ENCODE assay signal across 21 cellular contexts in the genomic region with DNA sequence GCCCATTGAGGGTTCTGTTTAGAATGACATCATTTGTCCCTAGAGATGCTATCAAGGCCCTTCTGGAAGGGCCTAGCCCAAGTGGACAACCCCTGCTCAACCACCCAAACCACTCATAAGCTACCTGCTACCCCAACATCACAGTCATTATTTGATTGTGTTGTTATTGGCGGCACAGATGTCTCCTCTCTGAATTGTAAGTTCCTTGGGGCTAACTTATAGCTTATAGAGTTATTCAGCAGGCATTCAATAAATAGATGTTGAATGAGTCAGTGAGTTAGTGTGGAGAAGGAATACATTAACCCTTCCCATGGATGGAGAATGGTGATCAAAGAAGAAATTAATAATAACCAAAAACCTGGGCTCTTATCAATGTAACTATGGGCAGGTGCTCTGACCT.
"Had no signal": no experiment of that assay in that cellular context is flagged by ENCODE, and none has a peak within 500 bp of the region (broad histone marks: within the 10 kb centered on the region; RNA-seq: fewer than 3 reads in every experiment).

No MANE protein-coding gene starts in this region.

- H3K4me3 Mint-ChIP-seq: activated CD4-positive, alpha-beta T cell treated with anti-CD3 and anti-CD28 coated beads, Interleukin-2, amount 10 ng/mL, durations not matched to agents 7 days and 5 days; activated CD8-positive, alpha-beta T cell treated with anti-CD3 and anti-CD28 coated beads, Interleukin-2, amount 10 ng/mL, durations not matched to agents 7 days and 5 days; activated naive CD4-positive, alpha-beta T cell treated with anti-CD3 and anti-CD28 coated beads, Interleukin-2, amount 10 ng/mL, durations not matched to agents 7 days and 5 days; activated naive CD8-positive, alpha-beta T cell treated with anti-CD3 and anti-CD28 coated beads, Interleukin-2, amount 50 U/mL, for 24 hours; dendritic cell treated with granulocyte-macrophage colony-stimulating factor and Interleukin-4, amounts not matched to agents 40 ng/mL and 50 ng/mL, for 4 days; nephron progenitor cell had no signal

- H3K27ac ChIP-seq: esophagus squamous epithelium, lower lobe of right lung, tibial artery had no signal

- H3K79me2 ChIP-seq: hepatocyte had no signal

- H3K36me3 ChIP-seq: esophagus squamous epithelium, lower lobe of right lung, tibial artery had no signal

- H2AFZ ChIP-seq: hepatocyte had no signal

- H3K9me3 Mint-ChIP-seq: activated CD4-positive, alpha-beta T cell treated with anti-CD3 and anti-CD28 coated beads, Interleukin-2, amount 10 ng/mL, durations not matched to agents 7 days and 5 days; activated naive CD4-positive, alpha-beta T cell treated with anti-CD3 and anti-CD28 coated beads, Interleukin-2, amount 10 ng/mL, durations not matched to agents 7 days and 5 days; activated naive CD8-positive, alpha-beta T cell treated with anti-CD3 and anti-CD28 coated beads, Interleukin-2, amount 50 U/mL, for 24 hours; dendritic cell treated with granulocyte-macrophage colony-stimulating factor and Interleukin-4, amounts not matched to agents 40 ng/mL and 50 ng/mL, for 4 days had no signal

- H3K4me1 Mint-ChIP-seq: activated CD4-positive, alpha-beta T cell treated with anti-CD3 and anti-CD28 coated beads, Interleukin-2, amount 10 ng/mL, durations not matched to agents 7 days and 5 days; activated naive CD4-positive, alpha-beta T cell treated with anti-CD3 and anti-CD28 coated beads, Interleukin-2, amount 10 ng/mL, durations not matched to agents 7 days and 5 days; activated naive CD8-positive, alpha-beta T cell treated with anti-CD3 and anti-CD28 coated beads, Interleukin-2, amount 50 U/mL, for 24 hours had no signal

- H3K4me3 ChIP-seq: esophagus squamous epithelium, hepatocyte, lower lobe of right lung, tibial artery had no signal

- H3K9me3 ChIP-seq: esophagus squamous epithelium, lower lobe of right lung, tibial artery had no signal

- H3K4me2 ChIP-seq: hepatocyte had no signal

- H3K4me1 ChIP-seq: lower lobe of right lung, tibial artery had no signal

- H3K27me3 ChIP-seq: hepatocyte had no signal

- FAIRE-seq: islet of Langerhans, urothelium cell line had no signal

- H3K36me3 Mint-ChIP-seq: activated naive CD4-positive, alpha-beta T cell treated with anti-CD3 and anti-CD28 coated beads, Interleukin-2, amount 10 ng/mL, durations not matched to agents 7 days and 5 days had no signal

- H3K27ac Mint-ChIP-seq: activated CD4-positive, alpha-beta T cell treated with anti-CD3 and anti-CD28 coated beads, Interleukin-2, amount 10 ng/mL, durations not matched to agents 7 days and 5 days; activated CD8-positive, alpha-beta T cell treated with anti-CD3 and anti-CD28 coated beads, Interleukin-2, amount 10 ng/mL, durations not matched to agents 7 days and 5 days; activated naive CD4-positive, alpha-beta T cell treated with anti-CD3 and anti-CD28 coated beads, Interleukin-2, amount 10 ng/mL, durations not matched to agents 7 days and 5 days; activated naive CD8-positive, alpha-beta T cell treated with anti-CD3 and anti-CD28 coated beads, Interleukin-2, amount 50 U/mL, for 24 hours; dendritic cell treated with granulocyte-macrophage colony-stimulating factor and Interleukin-4, amounts not matched to agents 40 ng/mL and 50 ng/mL, for 4 days; nephron progenitor cell had no signal

- DNase-seq: activated CD4-positive, alpha-beta T cell treated with anti-CD3 and anti-CD28 coated beads, Interleukin-2, amount 10 ng/mL, durations not matched to agents 7 days and 5 days; activated CD4-positive, CD25-positive, alpha-beta regulatory T cell; activated CD8-positive, alpha-beta T cell treated with anti-CD3 and anti-CD28 coated beads, Interleukin-2, amount 10 ng/mL, durations not matched to agents 7 days and 5 days; activated effector memory CD4-positive, alpha-beta T cell treated with Interleukin-2 at 50 U/mL for 16 hours; activated naive CD4-positive, alpha-beta T cell treated with anti-CD3 and anti-CD28 coated beads, Interleukin-2, amount 10 ng/mL, durations not matched to agents 7 days and 5 days; activated naive CD8-positive, alpha-beta T cell treated with anti-CD3 and anti-CD28 coated beads, Interleukin-2, amount 50 U/mL, for 24 hours; activated T-cell treated with anti-CD3 and anti-CD28 coated beads, Interleukin-2, amount 50 U/mL, for 48 hours; effector CD8-positive, alpha-beta T cell; esophagus squamous epithelium; lower lobe of right lung; midbrain; nephron progenitor cell; stimulated activated naive CD8-positive, alpha-beta T cell treated with anti-CD3 and anti-CD28 coated beads, Interleukin-15, Interleukin-2, amounts not matched to agents 100 U/mL and 50 U/mL, for 24 hours; substantia nigra; T-helper 1 cell; T-helper 9 cell; tibial artery had no signal

- ATAC-seq: activated CD8-positive, alpha-beta T cell treated with anti-CD3 and anti-CD28 coated beads, Interleukin-2, amount 10 ng/mL, durations not matched to agents 7 days and 5 days; activated naive CD8-positive, alpha-beta T cell treated with anti-CD3 and anti-CD28 coated beads, Interleukin-2, amount 50 U/mL, for 24 hours; lower lobe of right lung; stimulated activated naive CD8-positive, alpha-beta T cell treated with anti-CD3 and anti-CD28 coated beads, Interleukin-15, Interleukin-2, amounts not matched to agents 100 U/mL and 50 U/mL, for 24 hours had no signal
